Comparison of ENCODE assay signal across 19 cellular contexts in the genomic region with DNA sequence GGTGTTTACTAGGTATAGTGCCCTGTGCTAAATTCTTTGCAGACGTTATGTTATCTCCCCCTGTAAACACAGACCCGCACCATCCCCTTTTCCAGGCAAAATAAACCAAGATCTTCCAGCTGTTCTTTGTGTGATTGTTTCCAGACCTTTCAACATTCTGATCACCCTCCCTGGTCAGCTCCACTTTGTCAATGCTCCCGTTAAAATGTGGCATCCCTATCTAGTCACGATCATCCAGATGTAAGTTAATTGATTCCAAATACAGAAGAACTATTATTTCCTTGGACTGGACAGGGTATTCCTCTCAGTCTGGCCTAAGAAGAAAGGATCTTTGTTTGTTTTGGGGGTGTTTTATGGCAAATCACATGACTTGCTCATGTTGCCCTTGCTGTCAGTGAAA.
DNase-seq lines count a peak whose midpoint lies in the region; ATAC-seq, FAIRE-seq and TF ChIP-seq lines count a peak whose summit lies in the region.
"Had no signal": no experiment of that assay in that cellular context is flagged by ENCODE, and none has a peak within 500 bp of the region (broad histone marks: within the 10 kb centered on the region; RNA-seq: fewer than 3 reads in every experiment).

No MANE protein-coding gene starts in this region.

- H3K4me2 ChIP-seq in H1 (ENCODE audit: insufficient read depth in 1 of 2, low read depth in 2 of 2, low read length in 2 of 2): no peak overlapping the region
- H3K4me2 ChIP-seq: PC-9 had no signal

- no peaks in the 10 kb centered on the region for H4K20me1 ChIP-seq in H1 (replicated peaks in 1 of 2; ENCODE audit: control insufficient read depth in 1 of 2, insufficient read depth in 2 of 2, low read length in 2 of 2)

- WGBS in H1 (ENCODE audit: extremely low coverage in 1 of 2, insufficient coverage in 1 of 2, insufficient read length in 1 of 2, insufficient replicate concordance in 2 of 2, low coverage in 1 of 2, low lambda C conversion rate in 2 of 2, missing lambda C conversion rate in 1 of 2), 2 experiments: 88% methylated on average over 4 of the region's 4 CpGs; no CpG with 5 or more reads in 1 of the 2 experiments
- 21 to 26% methylated on average over 4 of the region's 4 CpGs for WGBS in heart right ventricle, 2 donors

- no peak overlapping the region for H3K4me3 ChIP-seq in H1 (ENCODE audit: extremely low read depth in 1 of 4, insufficient read depth in 2 of 4, low read depth in 3 of 4, low read length in 4 of 4)
- no peak overlapping the region for H3K4me3 ChIP-seq in heart right ventricle
- no peak overlapping the region for H3K4me3 ChIP-seq in coronary artery
- no peak overlapping the region for H3K4me3 ChIP-seq in Peyer's patch
- H3K4me3 ChIP-seq: HAP-1, PC-9 had no signal

- H3K14ac ChIP-seq in H1 (ENCODE audit: insufficient read length): no peak overlapping the region

- no peak overlapping the region for H3K18ac ChIP-seq in H1 (ENCODE audit: extremely low read depth, low read length)

- H3K27me3 ChIP-seq in H1 (replicated peaks in 1 of 4; ENCODE audit: control insufficient read depth in 3 of 4, extremely low read depth in 1 of 4, insufficient read depth in 3 of 4, low read length in 3 of 4) (no peaks in the 10 kb centered on the region), layer of hippocampus (ENCODE audit: control insufficient read depth, insufficient read depth, low read length) (no peaks in the 10 kb centered on the region), heart right ventricle (no peaks in the 10 kb centered on the region), Peyer's patch (no peaks in the 10 kb centered on the region)

- no peak for ATAC-seq in heart right ventricle

- no peak overlapping the region for H2AFZ ChIP-seq in H1 (ENCODE audit: low read length)
- H2AFZ ChIP-seq: PC-9 had no signal

- H3K56ac ChIP-seq in H1 (replicated peaks; ENCODE audit: insufficient read length, low read depth, low read length): no peak overlapping the region

- H3K4me1 ChIP-seq in H1 (replicated peaks in 1 of 4; ENCODE audit: control insufficient read depth in 3 of 4, insufficient read depth in 4 of 4, low read length in 3 of 4) (no peaks in the 10 kb centered on the region), heart right ventricle (no peaks in the 10 kb centered on the region), Peyer's patch (no peaks in the 10 kb centered on the region)
- H3K4me1 ChIP-seq: HAP-1 had no signal

- no peak overlapping the region for H2BK20ac ChIP-seq in H1 (ENCODE audit: low read length)

- no peak for TF ChIP-seq RAD21 in H1 (IDR thresholded peaks at IDR 0.05 in 1 of 2, conservative IDR thresholded peaks at IDR 0.05 in 1 of 2; ENCODE audit: low read depth in 2 of 2, low read length in 2 of 2)

- no peak overlapping the region for H3K9ac ChIP-seq in H1 (replicated peaks in 1 of 4; ENCODE audit: extremely low read depth in 1 of 4, low read depth in 3 of 4, low read length in 3 of 4)

- H2BK5ac ChIP-seq in H1 (ENCODE audit: low read depth, low read length): no peak overlapping the region

- H3K27ac ChIP-seq in H1 (ENCODE audit: low read depth, low read length): no peak overlapping the region
- peak overlapping the region; percentile 63 for H3K27ac ChIP-seq in layer of hippocampus (ENCODE audit: low read depth, low read length)
- no peak overlapping the region for H3K27ac ChIP-seq in heart right ventricle
- no peak overlapping the region for H3K27ac ChIP-seq in coronary artery
- H3K27ac ChIP-seq in Peyer's patch: no peak overlapping the region
- H3K27ac ChIP-seq: C4-2B, PC-9 had no signal

- no peak overlapping the region for H2AK5ac ChIP-seq in H1 (ENCODE audit: low read depth, low read length)

- no peaks in the 10 kb centered on the region for H3K36me3 ChIP-seq in H1 (ENCODE audit: control insufficient read depth in 2 of 4, insufficient read depth in 4 of 4, low read length in 3 of 4)
- no peaks in the 10 kb centered on the region for H3K36me3 ChIP-seq in heart right ventricle
- H3K36me3 ChIP-seq in Peyer's patch: no peaks in the 10 kb centered on the region
- H3K36me3 ChIP-seq: HAP-1 had no signal

- H4K91ac ChIP-seq in H1 (replicated peaks; ENCODE audit: insufficient read length, low read length): no peak overlapping the region

- no peak overlapping the region for H2BK120ac ChIP-seq in H1 (replicated peaks; ENCODE audit: low read depth, low read length)

- CTCF ChIA-PET in H1 (lab: Charles Lee; ENCODE audit: partially characterized antibody): interaction anchor here (0.5 to 0.8 kb wide), 2 partner anchors 58 to 221 kb away, joined by 3 to 5 read pairs; no protein-coding TSS in a partner anchor

- no peak overlapping the region for H3K4ac ChIP-seq in H1 (replicated peaks; ENCODE audit: insufficient read length, low read depth, low read length)

- no peak for FAIRE-seq in H1 (lab: Jason Lieb, UNC)

- intact Hi-C loops in heart right ventricle (cut with DNase I): no loop called here

- TF ChIP-seq EP300 in H1 (IDR thresholded peaks at IDR 0.05; ENCODE audit: borderline replicate concordance in 1 of 2, low read depth in 2 of 2, low read length in 2 of 2): no peak

- no peak overlapping the region for H4K5ac ChIP-seq in H1 (ENCODE audit: insufficient read length, low read depth, low read length)

- H2BK15ac ChIP-seq in H1 (ENCODE audit: low read length): no peak overlapping the region

- no peak for TF ChIP-seq CTCF in H1 (IDR thresholded peaks at IDR 0.05; ENCODE audit: control extremely low read depth in 1 of 3, insufficient read depth in 1 of 3, low read depth in 1 of 3, low read length in 3 of 3)
- TF ChIP-seq CTCF in heart right ventricle (IDR thresholded peaks at IDR 0.05): no peak
- no peak for TF ChIP-seq CTCF in coronary artery (IDR thresholded peaks at IDR 0.05)
- TF ChIP-seq CTCF in Peyer's patch (IDR thresholded peaks at IDR 0.05): no peak

- no peaks in the 10 kb centered on the region for H3K79me1 ChIP-seq in H1 (ENCODE audit: low read depth, low read length)

- peak overlapping the region; percentile 32 for H3K23ac ChIP-seq in H1 (ENCODE audit: insufficient read length)

- POLR2A ChIA-PET in H1 (lab: Charles Lee; ENCODE audit: partially characterized antibody): no interaction called here

- H3K79me2 ChIP-seq in H1 (ENCODE audit: control insufficient read depth in 1 of 2, insufficient read depth in 2 of 2, low read length in 2 of 2): no peaks in the 10 kb centered on the region

- H3K9me3 ChIP-seq in H1 (ENCODE audit: insufficient read depth in 2 of 2, low read depth in 1 of 2, low read length in 1 of 2) (no peaks in the 10 kb centered on the region), heart right ventricle (peaks cover 0 to 18% (median 6%) of the 10 kb centered on the region in 11 donors), Peyer's patch (peaks cover 0 to 4% (median 0%) of the 10 kb centered on the region in 4 donors)
- H3K9me3 ChIP-seq: HAP-1 had no signal

- no peak overlapping the region for H4K8ac ChIP-seq in H1 (ENCODE audit: extremely low read depth, insufficient read depth, low read length)

- DNase-seq in SK-N-DZ (ENCODE audit: low spot score) (peak; percentile 39), H1 (ENCODE audit: low read depth in 1 of 2, low spot score in 2 of 2) (no peak), heart right ventricle (no peak), coronary artery (ENCODE audit: low spot score) (no peak), 8988T (no peak), Peyer's patch (no peak)
- DNase-seq: ACHN, DMS79 treated with DMSO at 0.1 percent for 48 hours, Kasumi-1, MM.1S, NCI-H1092, NCI-H1436 treated with DMSO at 0.1 percent for 48 hours, NCI-H2029, NCI-H345, NCI-H524 treated with DMSO at 0.1 percent for 48 hours had no signal

- TF ChIP-seq POLR2A in H1 (IDR thresholded peaks at IDR 0.05; ENCODE audit: control extremely low read depth in 1 of 2, low read depth in 2 of 2, low read length in 2 of 2) (no peak), Peyer's patch (IDR thresholded peaks at IDR 0.05) (no peak)

- no peaks in the 10 kb centered on the region for H3K23me2 ChIP-seq in H1 (ENCODE audit: low read depth, low read length)

- H2BK12ac ChIP-seq in H1 (ENCODE audit: low read depth, low read length): no peak overlapping the region

TF ChIP-seq in H1, 55 proteins besides CTCF, POLR2A, EP300 and RAD21:
- TF ChIP-seq ASH2L (IDR thresholded peaks at IDR 0.05; ENCODE audit: low read length) (no peak), POLR2AphosphoS5 (IDR thresholded peaks at IDR 0.05; ENCODE audit: low read depth, low read length) (no peak), NRF1 (IDR thresholded peaks at IDR 0.05; ENCODE audit: low read depth, low read length) (no peak), TAF7 (optimal IDR thresholded peaks at IDR 0.05; ENCODE audit: borderline replicate concordance, low read depth, low read length) (no peak), FOSL1 (IDR thresholded peaks at IDR 0.05; ENCODE audit: insufficient read depth, low read depth, low read length) (no peak), PHF8 (conservative IDR thresholded peaks at IDR 0.05; ENCODE audit: low read depth, low read length) (no peak), CBX5 (IDR thresholded peaks at IDR 0.05; ENCODE audit: low read depth, low read length) (no peak), CBX8 (IDR thresholded peaks at IDR 0.05; ENCODE audit: borderline replicate concordance, low read depth, low read length) (no peak), KDM4A (IDR thresholded peaks at IDR 0.05; ENCODE audit: low read depth, low read length, severe bottlenecking) (no peak), CHD1 (IDR thresholded peaks at IDR 0.05; ENCODE audit: low read depth, low read length) (no peak)
- TF ChIP-seq, protein P1, sequence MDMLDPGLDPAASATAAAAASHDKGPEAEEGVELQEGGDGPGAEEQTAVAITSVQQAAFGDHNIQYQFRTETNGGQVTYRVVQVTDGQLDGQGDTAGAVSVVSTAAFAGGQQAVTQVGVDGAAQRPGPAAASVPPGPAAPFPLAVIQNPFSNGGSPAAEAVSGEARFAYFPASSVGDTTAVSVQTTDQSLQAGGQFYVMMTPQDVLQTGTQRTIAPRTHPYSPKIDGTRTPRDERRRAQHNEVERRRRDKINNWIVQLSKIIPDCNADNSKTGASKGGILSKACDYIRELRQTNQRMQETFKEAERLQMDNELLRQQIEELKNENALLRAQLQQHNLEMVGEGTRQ (IDR thresholded peaks at IDR 0.05; ENCODE audit: low read length): no peak
- TF ChIP-seq, protein P2, sequence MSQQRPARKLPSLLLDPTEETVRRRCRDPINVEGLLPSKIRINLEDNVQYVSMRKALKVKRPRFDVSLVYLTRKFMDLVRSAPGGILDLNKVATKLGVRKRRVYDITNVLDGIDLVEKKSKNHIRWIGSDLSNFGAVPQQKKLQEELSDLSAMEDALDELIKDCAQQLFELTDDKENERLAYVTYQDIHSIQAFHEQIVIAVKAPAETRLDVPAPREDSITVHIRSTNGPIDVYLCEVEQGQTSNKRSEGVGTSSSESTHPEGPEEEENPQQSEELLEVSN (IDR thresholded peaks at IDR 0.05): no peak
